10 cellular contexts compared by ENCODE assay signal in the genomic region with DNA sequence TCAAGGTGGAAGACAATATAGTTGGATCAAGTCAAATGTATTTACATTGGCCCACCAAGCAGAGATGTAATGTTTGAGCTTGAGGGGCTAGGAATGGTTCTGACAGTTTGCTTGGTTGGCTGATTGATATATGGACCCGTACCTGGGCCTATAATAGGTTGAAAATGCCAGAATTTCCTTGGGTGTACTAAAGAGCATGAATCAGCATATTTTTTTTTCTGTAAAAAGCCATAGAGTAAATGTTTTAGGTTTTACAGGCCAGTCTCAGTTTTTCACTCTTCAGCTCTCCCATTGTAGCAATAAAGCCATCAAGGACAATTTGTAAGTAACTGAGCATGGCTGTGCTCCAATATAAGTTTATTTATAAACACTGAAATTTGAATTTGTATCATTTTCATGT. TPM values are rescaled to one million over a fixed set of nuclear protein-coding genes. Genes with fewer than 3 reads are reported as not detected.
"Had no signal": no experiment of that assay in that cellular context is flagged by ENCODE, and none has a peak within 500 bp of the region (broad histone marks: within the 10 kb centered on the region; RNA-seq: fewer than 3 reads in every experiment).

No MANE protein-coding gene starts in this region.

- H3K27ac ChIP-seq: GM23248, HL-60 had no signal

- H2AFZ ChIP-seq: GM23248 had no signal

- DNase-seq: GM23248, HCEC 1CT, Kasumi-1, KG1 had no signal

- FAIRE-seq: H1, H54 had no signal

- H3K4me3 ChIP-seq: GM23248 had no signal

- H3K9ac ChIP-seq: GM23248 had no signal

RNA-seq across cellular contexts. Expression of a gene that starts 38.3 kb away (rescaled TPM):
- total RNA-seq: GM23248 had no signal
- polyA plus RNA-seq: GM23248 had no signal

RNA-seq across cellular contexts. Expression of a gene that starts 42.8 kb away (rescaled TPM):
- total RNA-seq: HT1080 had no signal

RNA-seq across cellular contexts. Expression of a gene that starts 46.5 kb away (rescaled TPM):
- total RNA-seq: HT1080 had no signal
- polyA plus RNA-seq: IgD-negative memory B cell had no signal

RNA-seq across cellular contexts. Expression of a gene that starts 47.2 kb away (rescaled TPM):
- total RNA-seq: GM23248, H1, H9, HT1080 had no signal
- polyA plus RNA-seq: GM23248, H1, IgD-negative memory B cell had no signal
